ENCODE assay signal across 18 cellular contexts in the genomic region with DNA sequence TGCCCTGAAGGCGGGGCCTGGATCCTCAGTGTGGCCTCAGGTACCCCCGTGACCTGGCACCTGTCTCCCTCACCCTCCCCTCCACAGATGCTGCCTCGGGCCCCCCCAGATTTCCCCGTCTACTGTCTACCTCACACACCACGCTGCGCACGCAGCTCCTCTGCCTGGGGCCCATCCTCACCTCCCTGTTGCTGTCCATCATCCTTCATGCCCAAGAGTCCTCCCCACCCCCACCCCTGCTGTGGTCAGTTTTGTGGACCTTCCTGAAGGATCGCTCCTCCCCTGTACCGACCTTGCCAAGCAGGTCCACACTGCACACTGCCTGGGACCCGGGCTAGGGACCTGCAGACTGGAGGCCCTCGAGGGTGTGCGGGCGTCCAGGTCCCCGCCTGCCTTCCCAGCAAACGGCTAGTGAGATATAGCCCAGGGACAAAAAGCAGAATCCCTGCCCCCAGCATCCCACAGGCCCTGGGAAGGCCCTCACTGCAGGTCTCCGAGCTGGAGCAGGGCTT.
DNase-seq lines count a peak whose midpoint lies in the region; ATAC-seq, FAIRE-seq and TF ChIP-seq lines count a peak whose summit lies in the region.
"Had no signal": no experiment of that assay in that cellular context is flagged by ENCODE, and none has a peak within 500 bp of the region (broad histone marks: within the 10 kb centered on the region; RNA-seq: fewer than 3 reads in every experiment).

No MANE protein-coding gene starts in this region.

- ATAC-seq in thoracic aorta (ENCODE audit: insufficient number of reproducible peaks, low FRiP score, low read depth): no peak
- ATAC-seq in activated CD4-positive, CD25-positive, alpha-beta regulatory T cell treated with anti-CD3 and anti-CD28 coated beads, Interleukin-2, amount 50 U/mL, for 24 hours: no peak
- ATAC-seq: Panc1, right cardiac atrium had no signal

- no peak overlapping the region for H3K4me3 ChIP-seq in H7 (ENCODE audit: insufficient read depth, low read depth, low read length)
- H3K4me3 ChIP-seq in esophagus squamous epithelium: peak overlapping the region in 1 of 4 donors; percentile 16
- no peak overlapping the region for H3K4me3 ChIP-seq in trophoblast cell (ENCODE audit: low read depth, low read length)
- H3K4me3 ChIP-seq in thoracic aorta: peak overlapping the region; percentile 51
- H3K4me3 ChIP-seq in Karpas-422 (ENCODE audit: low read length): no peak overlapping the region
- H3K4me3 ChIP-seq: MG63 had no signal

- peaks cover 22% of the 10 kb centered on the region for H3K79me1 ChIP-seq in trophoblast cell (ENCODE audit: low read length)

- no peak overlapping the region for H3K4ac ChIP-seq in trophoblast cell (ENCODE audit: low read depth, low read length)

- 79 to 84% methylated on average over 7 of the region's 16 CpGs for WGBS in esophagus squamous epithelium, 2 donors
- no CpG with 5 or more reads among the region's 16 CpGs for WGBS in trophoblast cell (ENCODE audit: extremely low coverage, insufficient coverage, insufficient read length)

- H2AFZ ChIP-seq in trophoblast cell (ENCODE audit: insufficient read depth, low read length, poor library complexity): no peak overlapping the region
- H2AFZ ChIP-seq in Karpas-422 (ENCODE audit: low read length): no peak overlapping the region

- no peak overlapping the region for H3K4me2 ChIP-seq in trophoblast cell (ENCODE audit: low read length)
- no peak overlapping the region for H3K4me2 ChIP-seq in Karpas-422 (ENCODE audit: low read depth, low read length, poor library complexity, severe bottlenecking)

- no peak for FAIRE-seq in RCC 7860 (lab: Jason Lieb, UNC)

- no peak overlapping the region for H4K12ac ChIP-seq in trophoblast cell (ENCODE audit: low read depth, low read length)

- no peak overlapping the region for H3K18ac ChIP-seq in trophoblast cell (ENCODE audit: low read length)

- peak; percentile 37 for DNase-seq in H7
- DNase-seq in esophagus squamous epithelium (lab: John Stamatoyannopoulos, UW): no peak
- no peak for DNase-seq in trophoblast cell
- no peak for DNase-seq in thoracic aorta (ENCODE audit: low spot score)
- no peak for DNase-seq in RCC 7860 (ENCODE audit: low spot score)
- no peak for DNase-seq in Karpas-422
- no peak for DNase-seq in DMS153 (lab: John Stamatoyannopoulos, UW)
- DNase-seq: CD4-positive, alpha-beta memory T cell; DMS79; IMR-90; MG63; NCI-H146; NCI-H82; right cardiac atrium; stimulated activated naive CD4-positive, alpha-beta T cell treated with Interleukin-2 at 50 U/mL for 16 hours had no signal

- H3K4me1 ChIP-seq in esophagus squamous epithelium (peaks cover 0 to 28% (median 23%) of the 10 kb centered on the region in 3 donors), trophoblast cell (ENCODE audit: control insufficient read depth in 1 of 2, insufficient read depth in 2 of 2, low read length in 2 of 2) (peaks cover 15 to 28% of the 10 kb centered on the region in 2 experiments), thoracic aorta (ENCODE audit: control insufficient read depth in 1 of 2, low read depth in 2 of 2) (peaks cover 5 to 23% of the 10 kb centered on the region in 2 donors), Karpas-422 (ENCODE audit: low read length) (peaks cover 35% of the 10 kb centered on the region)

- H2BK5ac ChIP-seq in trophoblast cell (ENCODE audit: low read depth, low read length, poor library complexity): no peak overlapping the region

- H3K27ac ChIP-seq in esophagus squamous epithelium (peak overlapping the region; percentile 70 to 91 (median 81)), trophoblast cell (ENCODE audit: low read depth, low read length) (no peak overlapping the region), thoracic aorta (peak overlapping the region; percentile 48 to 74), Karpas-422 (ENCODE audit: low read length) (no peak overlapping the region)
- H3K27ac ChIP-seq: epithelial cell of prostate had no signal

- H3K23ac ChIP-seq in trophoblast cell (ENCODE audit: low read length): no peak overlapping the region

- H3K9me2 ChIP-seq in Karpas-422 (replicated peaks; ENCODE audit: insufficient read depth, low read length): no peaks in the 10 kb centered on the region

- H3K27me3 ChIP-seq in H7 (ENCODE audit: control insufficient read depth, insufficient read depth, low read length): no peaks in the 10 kb centered on the region
- H3K27me3 ChIP-seq in esophagus squamous epithelium: peaks cover 0 to 18% (median 0%) of the 10 kb centered on the region in 4 donors
- H3K27me3 ChIP-seq in trophoblast cell (ENCODE audit: insufficient read depth, low read length): no peaks in the 10 kb centered on the region
- H3K27me3 ChIP-seq in thoracic aorta (replicated peaks; ENCODE audit: insufficient read depth): no peaks in the 10 kb centered on the region
- no peaks in the 10 kb centered on the region for H3K27me3 ChIP-seq in Karpas-422 (ENCODE audit: low read length)
- H3K27me3 ChIP-seq: MG63 had no signal

- no peak overlapping the region for H2AK5ac ChIP-seq in trophoblast cell (ENCODE audit: low read length)

- no peak for TF ChIP-seq CTCF in esophagus squamous epithelium (IDR thresholded peaks at IDR 0.05)
- TF ChIP-seq CTCF in thoracic aorta (IDR thresholded peaks at IDR 0.05): no peak

- no peak for TF ChIP-seq POLR2A in esophagus squamous epithelium (IDR thresholded peaks at IDR 0.05)

- H4K8ac ChIP-seq in trophoblast cell (ENCODE audit: low read depth, low read length): no peak overlapping the region

- H3K14ac ChIP-seq in trophoblast cell (ENCODE audit: low read length): no peak overlapping the region

- peak overlapping the region; percentile 70 for H2BK120ac ChIP-seq in trophoblast cell (ENCODE audit: insufficient read depth, low read length, poor library complexity)

- H4K20me1 ChIP-seq in Karpas-422 (ENCODE audit: insufficient read depth, low read depth, low read length): no peaks in the 10 kb centered on the region

- intact Hi-C loops in esophagus squamous epithelium (cut with DNase I): no loop called here

- no peaks in the 10 kb centered on the region for H3K36me3 ChIP-seq in H7 (replicated peaks; ENCODE audit: control insufficient read depth, insufficient read depth, low read length)
- no peaks in the 10 kb centered on the region for H3K36me3 ChIP-seq in esophagus squamous epithelium
- no peaks in the 10 kb centered on the region for H3K36me3 ChIP-seq in trophoblast cell (ENCODE audit: control insufficient read depth in 1 of 2, insufficient read depth in 2 of 2, low read length in 2 of 2)
- no peaks in the 10 kb centered on the region for H3K36me3 ChIP-seq in thoracic aorta
- no peaks in the 10 kb centered on the region for H3K36me3 ChIP-seq in Karpas-422 (ENCODE audit: insufficient read depth, low read length)
- H3K36me3 ChIP-seq: MG63 had no signal

- H3K9me3 ChIP-seq in esophagus squamous epithelium: no peaks in the 10 kb centered on the region
- H3K9me3 ChIP-seq in trophoblast cell (ENCODE audit: insufficient read depth, low read depth, low read length): peaks cover 4% of the 10 kb centered on the region
- H3K9me3 ChIP-seq in thoracic aorta: no peaks in the 10 kb centered on the region
- H3K9me3 ChIP-seq in Karpas-422 (ENCODE audit: low read length): no peaks in the 10 kb centered on the region
- H3K9me3 ChIP-seq: MG63 had no signal

- no peak overlapping the region for H3K9ac ChIP-seq in trophoblast cell (ENCODE audit: low read length)
- H3K9ac ChIP-seq in Karpas-422 (ENCODE audit: low read length): no peak overlapping the region

- peak overlapping the region; percentile 51 for H2BK12ac ChIP-seq in trophoblast cell (ENCODE audit: low read length)

- H3K79me2 ChIP-seq in trophoblast cell (ENCODE audit: control insufficient read depth, insufficient read depth, low read length, poor library complexity) (no peaks in the 10 kb centered on the region), Karpas-422 (ENCODE audit: low read length) (no peaks in the 10 kb centered on the region)

- peak overlapping the region; percentile 86 for H4K91ac ChIP-seq in trophoblast cell (ENCODE audit: low read depth, low read length)

Comparison
In these comparisons a context has a peak if more than half of its experiments do, and no peak if none do; other contexts are left out.
1. H3K27ac ChIP-seq: peak in esophagus squamous epithelium (4 of 4) and thoracic aorta (2 of 2); none in trophoblast cell (single experiment) and Karpas-422 (single experiment).